Comparison of ENCODE assay signal across 2 cellular contexts in genomic region chr5:177083351-177083750, GRCh38.
TF ChIP-seq lines count a peak whose summit lies in the region.

No MANE protein-coding gene starts in this region.

TF ChIP-seq in IMR-90, 13 proteins besides CTCF, POLR2A, EP300 and RAD21:
- no peak for TF ChIP-seq RCOR1 (IDR thresholded peaks at IDR 0.05; ENCODE audit: insufficient replicate concordance, low read length)
- TF ChIP-seq SMC3 (IDR thresholded peaks at IDR 0.05; ENCODE audit: low read depth, low read length), result no peak
- TF ChIP-seq BHLHE40 (IDR thresholded peaks at IDR 0.05; ENCODE audit: low read depth, low read length), result no peak
- no peak for TF ChIP-seq CEBPB (IDR thresholded peaks at IDR 0.05; ENCODE audit: low read depth, low read length)

TF ChIP-seq in H1, 55 proteins besides CTCF, POLR2A, EP300 and RAD21:
- no peak for TF ChIP-seq TBP (IDR thresholded peaks at IDR 0.05; ENCODE audit: low read depth, low read length)
- no peak for TF ChIP-seq MAX (IDR thresholded peaks at IDR 0.05)
- no peak for TF ChIP-seq CEBPB (IDR thresholded peaks at IDR 0.05; ENCODE audit: low read depth, low read length)
- TF ChIP-seq RFX5 (IDR thresholded peaks at IDR 0.05; ENCODE audit: borderline replicate concordance, low read depth, low read length), result no peak
- no peak for TF ChIP-seq BRCA1 (IDR thresholded peaks at IDR 0.05; ENCODE audit: low read depth, low read length)
